In genomic region chr7:6648815-6649104, GRCh38 we compare ENCODE assay signal across 17 cellular contexts. TPM values are rescaled to one million over a fixed set of nuclear protein-coding genes. Genes with fewer than 3 reads are reported as not detected.
DNase-seq lines count a peak whose midpoint lies in the region; ATAC-seq, FAIRE-seq and TF ChIP-seq lines count a peak whose summit lies in the region.
"Had no signal": no experiment of that assay in that cellular context is flagged by ENCODE, and none has a peak within 500 bp of the region (broad histone marks: within the 10 kb centered on the region; RNA-seq: fewer than 3 reads in every experiment).

No MANE protein-coding gene starts in this region.

- no peak overlapping the region for H3K27ac Mint-ChIP-seq in chondrocyte (ENCODE audit: unreplicated experiment)
- H3K27ac Mint-ChIP-seq in stimulated activated effector memory CD8-positive, alpha-beta T cell treated with anti-CD3 and anti-CD28 coated beads, Interleukin-12 subunit alpha, Interleukin-12 subunit beta, amount 100 ng/mL, for 72 hours: peak overlapping the region; percentile 17
- H3K27ac Mint-ChIP-seq: GM23338 had no signal

- DNase-seq in chondrocyte (ENCODE audit: low spot score): peak; percentile 61
- peak; percentile 26 for DNase-seq in kidney
- DNase-seq in stimulated activated effector memory CD8-positive, alpha-beta T cell treated with anti-CD3 and anti-CD28 coated beads, Interleukin-12 subunit alpha, Interleukin-12 subunit beta, amount 100 ng/mL, for 72 hours (ENCODE audit: low spot score in 2 of 2): no peak
- no peak for DNase-seq in NAMALWA (ENCODE audit: low spot score)
- no peak for DNase-seq in left ventricle myocardium inferior
- DNase-seq: BE2C; CD4-positive, alpha-beta memory T cell; DMS153; DMS79; GDM1; H9 had no signal

- no peak overlapping the region for H3K4me3 ChIP-seq in BLaER1 treated with 17β-estradiol and CSF1 and Interleukin-3, amounts not matched to agents 10 nM and 100 nM
- H3K4me3 ChIP-seq in kidney (ENCODE audit: low read length in 2 of 2) (no peak overlapping the region), left ventricle myocardium inferior (no peak overlapping the region)
- H3K4me3 ChIP-seq: GM23338 had no signal

- H3K4me2 ChIP-seq in BLaER1 treated with 17β-estradiol and CSF1 and Interleukin-3, amounts not matched to agents 10 nM and 100 nM: peak overlapping the region in 7 of 11 experiments; percentile 22 to 57 (median 34); a peak in 13 of 22 replicates
- H3K4me2 ChIP-seq: GM23338 had no signal

- H3K27me3 ChIP-seq in BLaER1 treated with 17β-estradiol and CSF1 and Interleukin-3, amounts not matched to agents 10 nM and 100 nM: no peaks in the 10 kb centered on the region
- no peaks in the 10 kb centered on the region for H3K27me3 ChIP-seq in left ventricle myocardium inferior (ENCODE audit: low read depth)
- H3K27me3 ChIP-seq: BE2C had no signal

- peaks cover 97 to 100% (median 100%) of the 10 kb centered on the region in 11 experiments for H3K36me3 ChIP-seq in BLaER1 treated with 17β-estradiol and CSF1 and Interleukin-3, amounts not matched to agents 10 nM and 100 nM
- H3K36me3 ChIP-seq in kidney (ENCODE audit: control insufficient read depth in 1 of 2, insufficient read depth in 2 of 2, low read length in 2 of 2) (peaks cover 7 to 8% of the 10 kb centered on the region in 2 donors), left ventricle myocardium inferior (peaks cover 79% of the 10 kb centered on the region)

- peak overlapping the region in 3 of 11 experiments; percentile 4 to 13 (median 12); a peak in 3 of 22 replicates for H3K27ac ChIP-seq in BLaER1 treated with 17β-estradiol and CSF1 and Interleukin-3, amounts not matched to agents 10 nM and 100 nM
- no peak overlapping the region for H3K27ac ChIP-seq in kidney (ENCODE audit: low read depth in 2 of 2, low read length in 2 of 2)
- no peak overlapping the region for H3K27ac ChIP-seq in left ventricle myocardium inferior (replicated peaks)

- H3K27me3 Mint-ChIP-seq in chondrocyte (ENCODE audit: low read depth): no peaks in the 10 kb centered on the region
- H3K27me3 Mint-ChIP-seq: CD4-positive, alpha-beta memory T cell had no signal

- no peak for TF ChIP-seq CTCF in chondrocyte (IDR thresholded peaks at IDR 0.05)
- TF ChIP-seq CTCF in kidney (IDR thresholded peaks at IDR 0.05; ENCODE audit: borderline replicate concordance, extremely low read depth, insufficient read depth): no peak
- no peak for TF ChIP-seq CTCF in left ventricle myocardium inferior (IDR thresholded peaks at IDR 0.05; ENCODE audit: borderline replicate concordance)

- peaks cover 11% of the 10 kb centered on the region for H3K36me3 Mint-ChIP-seq in chondrocyte (ENCODE audit: low read depth)
- H3K36me3 Mint-ChIP-seq in stimulated activated effector memory CD8-positive, alpha-beta T cell treated with anti-CD3 and anti-CD28 coated beads, Interleukin-12 subunit alpha, Interleukin-12 subunit beta, amount 100 ng/mL, for 72 hours: peaks cover 57% of the 10 kb centered on the region

- H3K9me3 Mint-ChIP-seq in chondrocyte (ENCODE audit: low read depth): no peaks in the 10 kb centered on the region
- no peaks in the 10 kb centered on the region for H3K9me3 Mint-ChIP-seq in stimulated activated effector memory CD8-positive, alpha-beta T cell treated with anti-CD3 and anti-CD28 coated beads, Interleukin-12 subunit alpha, Interleukin-12 subunit beta, amount 100 ng/mL, for 72 hours
- H3K9me3 Mint-ChIP-seq: GM23338 had no signal

- H4K20me1 ChIP-seq in BLaER1 treated with 17β-estradiol and CSF1 and Interleukin-3, amounts not matched to agents 10 nM and 100 nM: peaks cover 38 to 71% (median 59%) of the 10 kb centered on the region in 11 experiments

- intact Hi-C loops in kidney (cut with DNase I) (no loop called here), left ventricle myocardium inferior (cut with micrococcal nuclease) (no loop called here)

- peaks cover 0 to 17% (median 15%) of the 10 kb centered on the region in 10 experiments; a peak in 13 of 20 replicates for H3K4me1 ChIP-seq in BLaER1 treated with 17β-estradiol and CSF1 and Interleukin-3, amounts not matched to agents 10 nM and 100 nM
- H3K4me1 ChIP-seq in kidney (ENCODE audit: control insufficient read depth in 1 of 2, insufficient read depth in 1 of 2, low read depth in 1 of 2, low read length in 2 of 2) (no peaks in the 10 kb centered on the region), left ventricle myocardium inferior (peaks cover 10% of the 10 kb centered on the region)
- H3K4me1 ChIP-seq: BE2C had no signal

- no peak for FAIRE-seq in kidney (lab: Jason Lieb, UNC)
- FAIRE-seq: GM12892, GM18507 had no signal

- no peak for ATAC-seq in stimulated activated effector memory CD8-positive, alpha-beta T cell treated with anti-CD3 and anti-CD28 coated beads, Interleukin-12 subunit alpha, Interleukin-12 subunit beta, amount 100 ng/mL, for 72 hours
- ATAC-seq in HG02840 (IDR thresholded peaks at IDR 0.05; ENCODE audit: low FRiP score, unreplicated experiment): no peak
- ATAC-seq: GM23338 had no signal

- H3K9me3 ChIP-seq in BLaER1 treated with 17β-estradiol and CSF1 and Interleukin-3, amounts not matched to agents 10 nM and 100 nM (replicated peaks in 1 of 11): peaks cover 44 to 66% (median 49%) of the 10 kb centered on the region in 11 experiments
- no peaks in the 10 kb centered on the region for H3K9me3 ChIP-seq in kidney (ENCODE audit: control insufficient read depth in 1 of 2, low read length in 2 of 2)
- peaks cover 6% of the 10 kb centered on the region for H3K9me3 ChIP-seq in left ventricle myocardium inferior (replicated peaks)
- H3K9me3 ChIP-seq: BE2C had no signal

- peak overlapping the region in 3 of 11 experiments; percentile 7 to 50 (median 43); a peak in 2 of 22 replicates for H3K9ac ChIP-seq in BLaER1 treated with 17β-estradiol and CSF1 and Interleukin-3, amounts not matched to agents 10 nM and 100 nM
- H3K9ac ChIP-seq in kidney (ENCODE audit: low read length in 2 of 2): no peak overlapping the region

- no peak overlapping the region for H3K4me3 Mint-ChIP-seq in chondrocyte (ENCODE audit: unreplicated experiment)
- no peak overlapping the region for H3K4me3 Mint-ChIP-seq in stimulated activated effector memory CD8-positive, alpha-beta T cell treated with anti-CD3 and anti-CD28 coated beads, Interleukin-12 subunit alpha, Interleukin-12 subunit beta, amount 100 ng/mL, for 72 hours
- H3K4me3 Mint-ChIP-seq: CD14-positive monocyte; CD4-positive, alpha-beta memory T cell; GM23338; H9 had no signal

- H3K4me1 Mint-ChIP-seq in chondrocyte (ENCODE audit: low read depth): no peaks in the 10 kb centered on the region
- H3K4me1 Mint-ChIP-seq in stimulated activated effector memory CD8-positive, alpha-beta T cell treated with anti-CD3 and anti-CD28 coated beads, Interleukin-12 subunit alpha, Interleukin-12 subunit beta, amount 100 ng/mL, for 72 hours: no peaks in the 10 kb centered on the region
- H3K4me1 Mint-ChIP-seq: CD14-positive monocyte; CD4-positive, alpha-beta memory T cell; GM23338; H9 had no signal

RNA-seq across cellular contexts. Expression of gene ZNF316, which starts 11.6 kb away (rescaled TPM):
- total RNA-seq in chondrocyte (26.0 to 32.5 TPM (median 28.9 TPM) in 3 replicates), kidney (31.7 TPM), left ventricle myocardium inferior (17.7 TPM)
- polyA plus RNA-seq in kidney (ENCODE audit: insufficient read depth, low read depth, low replicate concordance): 7.2 TPM

RNA-seq across cellular contexts. Expression of gene ZNF853, which starts 33.4 kb away (rescaled TPM):
- total RNA-seq in chondrocyte (13.4 to 16.2 TPM (median 15.1 TPM) in 3 replicates), kidney (5.4 TPM), left ventricle myocardium inferior (15.0 TPM)
- polyA plus RNA-seq in kidney (ENCODE audit: insufficient read depth, low read depth, low replicate concordance): 3.4 TPM
- polyA plus RNA-seq: CD14-positive monocyte had no signal

RNA-seq across cellular contexts. Expression of gene ZNF12, which starts 58.0 kb away (rescaled TPM):
- total RNA-seq in chondrocyte: 16.0 to 18.1 TPM (median 17.5 TPM) in 3 replicates
- total RNA-seq in kidney: 31.3 TPM
- 9.9 TPM for polyA plus RNA-seq in kidney (ENCODE audit: insufficient read depth, low read depth, low replicate concordance)
- 14.2 TPM for total RNA-seq in left ventricle myocardium inferior

RNA-seq across cellular contexts. Expression of gene INTS15, which starts 58.9 kb away (rescaled TPM):
- total RNA-seq in chondrocyte: 30.0 to 32.5 TPM (median 31.3 TPM) in 3 replicates
- total RNA-seq in kidney: 26.7 TPM
- 16.9 TPM for polyA plus RNA-seq in kidney (ENCODE audit: insufficient read depth, low read depth, low replicate concordance)
- 14.4 TPM for total RNA-seq in left ventricle myocardium inferior

Comparison
In these comparisons a context has a peak if more than half of its experiments do, and no peak if none do; other contexts are left out.
1. DNase-seq: peak in chondrocyte (single experiment) and kidney (single experiment); none in stimulated activated effector memory CD8-positive, alpha-beta T cell treated with anti-CD3 and anti-CD28 coated beads, Interleukin-12 subunit alpha, Interleukin-12 subunit beta, amount 100 ng/mL, for 72 hours (0 of 2), NAMALWA (single experiment) and left ventricle myocardium inferior (single experiment).